9 cellular contexts compared by ENCODE assay signal in the genomic region with DNA sequence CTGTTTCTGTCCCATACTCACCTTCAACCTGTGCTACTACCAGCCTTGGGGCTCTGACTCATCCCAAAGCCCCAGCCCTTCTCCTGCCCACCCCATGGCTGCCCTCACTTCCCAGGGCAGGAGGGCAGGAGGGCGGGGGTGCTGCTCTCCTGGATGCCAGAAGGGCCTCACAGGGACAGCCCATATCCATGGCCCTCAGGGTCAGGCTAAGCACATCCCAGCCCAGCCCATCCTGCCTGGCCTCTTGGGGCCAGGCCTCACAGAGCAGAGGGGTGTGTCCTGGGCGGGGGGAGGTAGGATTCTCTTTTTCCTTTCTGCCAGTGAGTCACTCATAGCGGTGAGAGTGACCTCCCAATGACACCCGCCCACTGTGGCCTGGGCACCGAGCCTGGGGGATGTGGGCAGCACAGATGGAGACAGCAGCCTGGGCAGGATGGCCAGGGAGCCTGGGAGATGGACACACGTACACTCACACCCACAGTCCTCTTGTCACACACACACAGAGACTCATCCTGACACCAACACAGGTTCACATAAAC.
DNase-seq lines count a peak whose midpoint lies in the region; ATAC-seq and TF ChIP-seq lines count a peak whose summit lies in the region.
"Had no signal": no experiment of that assay in that cellular context is flagged by ENCODE, and none has a peak within 500 bp of the region (broad histone marks: within the 10 kb centered on the region; RNA-seq: fewer than 3 reads in every experiment).

No MANE protein-coding gene starts in this region.

- H3K27ac ChIP-seq in VCaP: peak overlapping the region; percentile 98
- H3K27ac ChIP-seq: 22Rv1 had no signal

- TF ChIP-seq CTCF in VCaP (conservative IDR thresholded peaks at IDR 0.05) (no peak), foreskin fibroblast (IDR thresholded peaks at IDR 0.05; ENCODE audit: low read depth, low read length) (no peak)

- H3K9me3 Mint-ChIP-seq in stimulated activated naive CD8-positive, alpha-beta T cell treated with anti-CD3 and anti-CD28 coated beads, Interleukin-15, Interleukin-2, amounts not matched to agents 100 ng/mL and 50 ng/mL, for 24 hours: no peaks in the 10 kb centered on the region

- peak overlapping the region; percentile 13 to 62 for H3K4me3 ChIP-seq in foreskin fibroblast (ENCODE audit: low read depth in 1 of 2, low read length in 2 of 2)

- DNase-seq in DMS53 (lab: John Stamatoyannopoulos, UW) (peak; percentile 67), DMS53 treated with DMSO at 0.1 percent for 48 hours (lab: John Stamatoyannopoulos, UW; ENCODE audit: unreplicated experiment) (no peak), foreskin fibroblast (peak; percentile 94 to 97), ecto neural progenitor cell (ENCODE audit: low spot score) (no peak)
- DNase-seq in effector CD8-positive, alpha-beta T cell (lab: John Stamatoyannopoulos, UW): no peak

- no peaks in the 10 kb centered on the region for H3K27me3 Mint-ChIP-seq in stimulated activated naive CD8-positive, alpha-beta T cell treated with anti-CD3 and anti-CD28 coated beads, Interleukin-15, Interleukin-2, amounts not matched to agents 100 ng/mL and 50 ng/mL, for 24 hours

- H3K4me1 Mint-ChIP-seq in stimulated activated naive CD8-positive, alpha-beta T cell treated with anti-CD3 and anti-CD28 coated beads, Interleukin-15, Interleukin-2, amounts not matched to agents 100 ng/mL and 50 ng/mL, for 24 hours (ENCODE audit: low read depth): peaks cover 79% of the 10 kb centered on the region

- no peaks in the 10 kb centered on the region for H3K36me3 Mint-ChIP-seq in stimulated activated naive CD8-positive, alpha-beta T cell treated with anti-CD3 and anti-CD28 coated beads, Interleukin-15, Interleukin-2, amounts not matched to agents 100 ng/mL and 50 ng/mL, for 24 hours (ENCODE audit: low read depth)

- H3K27ac Mint-ChIP-seq in stimulated activated naive CD8-positive, alpha-beta T cell treated with anti-CD3 and anti-CD28 coated beads, Interleukin-15, Interleukin-2, amounts not matched to agents 100 ng/mL and 50 ng/mL, for 24 hours: peak overlapping the region; percentile 78

- no peak for ATAC-seq in GM19395 (IDR thresholded peaks at IDR 0.05; ENCODE audit: unreplicated experiment)

- H3K4me3 Mint-ChIP-seq in stimulated activated naive CD8-positive, alpha-beta T cell treated with anti-CD3 and anti-CD28 coated beads, Interleukin-15, Interleukin-2, amounts not matched to agents 100 ng/mL and 50 ng/mL, for 24 hours: peak overlapping the region; percentile 56

Comparison
In these comparisons a context has a peak if more than half of its experiments do, and no peak if none do; other contexts are left out.
1. DNase-seq: peak in DMS53 (single experiment) and foreskin fibroblast (2 of 2); none in DMS53 treated with DMSO at 0.1 percent for 48 hours (single experiment), effector CD8-positive, alpha-beta T cell (single experiment) and ecto neural progenitor cell (single experiment).